8 cellular contexts compared by ENCODE assay signal in the genomic region with DNA sequence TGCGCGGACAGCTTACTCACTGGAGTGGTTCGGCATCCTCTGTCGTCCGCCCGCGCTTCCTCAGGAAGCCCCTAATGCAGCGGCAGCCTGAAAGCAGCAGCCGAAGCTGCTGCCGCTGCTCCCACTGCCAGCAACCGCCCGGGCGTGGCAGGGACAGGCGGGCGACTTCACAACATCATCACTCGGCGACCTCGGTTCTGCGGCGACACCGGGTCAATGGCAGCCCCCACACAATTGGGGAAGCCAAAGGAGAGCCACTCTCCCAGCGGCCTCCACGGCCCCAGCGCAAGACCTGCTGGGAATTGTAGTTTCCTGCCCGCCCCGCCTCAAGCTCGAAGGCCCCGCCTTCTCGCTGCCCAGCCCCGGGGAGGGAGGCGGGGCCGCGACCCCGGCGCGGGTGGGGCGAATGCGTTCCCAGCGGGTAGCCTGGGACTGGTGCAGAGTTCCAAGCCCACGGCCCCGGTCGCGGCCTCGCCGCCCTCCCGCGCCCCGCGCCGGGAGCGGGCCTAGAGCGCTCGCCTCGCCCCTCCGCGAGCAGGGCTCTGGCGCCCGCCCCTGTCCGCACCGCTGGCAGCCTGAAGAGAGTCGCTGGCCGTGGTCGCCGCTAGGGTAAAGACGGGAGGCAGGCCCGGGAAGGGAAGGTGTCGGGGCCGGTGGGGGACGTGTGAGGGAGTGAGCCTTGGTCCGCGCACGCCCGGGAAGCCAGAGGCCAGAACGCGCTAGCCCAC. TPM values are rescaled to one million over a fixed set of nuclear protein-coding genes. Genes with fewer than 3 reads are reported as not detected.
DNase-seq lines count a peak whose midpoint lies in the region; ATAC-seq, FAIRE-seq and TF ChIP-seq lines count a peak whose summit lies in the region.

A gene with protein sequence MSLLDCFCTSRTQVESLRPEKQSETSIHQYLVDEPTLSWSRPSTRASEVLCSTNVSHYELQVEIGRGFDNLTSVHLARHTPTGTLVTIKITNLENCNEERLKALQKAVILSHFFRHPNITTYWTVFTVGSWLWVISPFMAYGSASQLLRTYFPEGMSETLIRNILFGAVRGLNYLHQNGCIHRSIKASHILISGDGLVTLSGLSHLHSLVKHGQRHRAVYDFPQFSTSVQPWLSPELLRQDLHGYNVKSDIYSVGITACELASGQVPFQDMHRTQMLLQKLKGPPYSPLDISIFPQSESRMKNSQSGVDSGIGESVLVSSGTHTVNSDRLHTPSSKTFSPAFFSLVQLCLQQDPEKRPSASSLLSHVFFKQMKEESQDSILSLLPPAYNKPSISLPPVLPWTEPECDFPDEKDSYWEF (plus strand): TSS at position 411 of the 728 bp plus-strand sequence. CDS start 3,101 bp downstream, outside the sequence.
TRAK2 (minus strand) TSS at position 129 of the 728 bp plus-strand sequence. CDS start 30,951 bp downstream, outside the sequence.

- TF ChIP-seq EP300 in esophagus muscularis mucosa (IDR thresholded peaks at IDR 0.05): no peak

- H3K9me2 ChIP-seq in DOHH2 (replicated peaks; ENCODE audit: control insufficient read depth, low read length): no peaks in the 10 kb centered on the region

- FAIRE-seq in RCC 7860 (lab: Jason Lieb, UNC): peak; percentile 46

- H3K4me3 ChIP-seq in DOHH2 (ENCODE audit: low read length) (peak within 1 kb of the TSS; percentile 81), esophagus muscularis mucosa (peak within 1 kb of the TSS; percentile 64 to 93 (median 85))

- no peaks in the 10 kb centered on the region for H3K9me3 ChIP-seq in DOHH2 (ENCODE audit: control insufficient read depth, insufficient read depth, low read length)
- H3K9me3 ChIP-seq in KOPT-K1 (ENCODE audit: insufficient read depth, low read length, poor library complexity, severe bottlenecking): no peaks in the 10 kb centered on the region
- H3K9me3 ChIP-seq in esophagus muscularis mucosa: no peaks in the 10 kb centered on the region

- peaks cover 14% of the 10 kb centered on the region for H3K27me3 ChIP-seq in DOHH2 (ENCODE audit: control insufficient read depth, low read length)
- no peaks in the 10 kb centered on the region for H3K27me3 ChIP-seq in esophagus muscularis mucosa

- H3K27me3 Mint-ChIP-seq in activated T-cell treated with anti-CD3 and anti-CD28 coated beads, Interleukin-2, amount 50 U/mL, for 72 hours (ENCODE audit: low read depth): no peaks in the 10 kb centered on the region

- peak within 1 kb of the TSS; percentile 72 for H3K4me2 ChIP-seq in DOHH2 (ENCODE audit: low read length)

- H4K20me1 ChIP-seq in DOHH2 (ENCODE audit: control insufficient read depth, insufficient read depth, low read depth, low read length): no peaks in the 10 kb centered on the region; the same call in 1 of the 2 replicates

- WGBS in esophagus muscularis mucosa: no CpG with 5 or more reads among the region's 75 CpGs

- peak within 1 kb of the TSS; percentile 98 for H3K4me3 Mint-ChIP-seq in activated T-cell treated with anti-CD3 and anti-CD28 coated beads, Interleukin-2, amount 50 U/mL, for 72 hours

- H3K27ac Mint-ChIP-seq in activated T-cell treated with anti-CD3 and anti-CD28 coated beads, Interleukin-2, amount 50 U/mL, for 72 hours: peak within 1 kb of the TSS; percentile 89

- H3K79me2 ChIP-seq in DOHH2 (ENCODE audit: control insufficient read depth, low read length): peaks cover 8% of the 10 kb centered on the region

- H3K4me1 ChIP-seq in DOHH2 (ENCODE audit: control insufficient read depth, low read length) (peaks cover 10% of the 10 kb centered on the region), esophagus muscularis mucosa (peaks cover 39 to 61% (median 56%) of the 10 kb centered on the region in 4 donors)

- no peaks in the 10 kb centered on the region for H3K36me3 ChIP-seq in DOHH2 (ENCODE audit: control insufficient read depth, low read length)
- no peaks in the 10 kb centered on the region for H3K36me3 ChIP-seq in KOPT-K1 (ENCODE audit: insufficient read depth, low read length)
- H3K36me3 ChIP-seq in esophagus muscularis mucosa: peaks cover 0 to 14% (median 0%) of the 10 kb centered on the region in 4 donors

- DNase-seq in RCC 7860 (ENCODE audit: low spot score) (peak; percentile 90), esophagus muscularis mucosa (ENCODE audit: extremely low spot score) (peak; percentile 98), myocyte (ENCODE audit: low read depth) (peak; percentile 98)
- peak; percentile 96 to 98 for DNase-seq in activated T-cell treated with anti-CD3 and anti-CD28 coated beads, Interleukin-2, amount 50 U/mL, for 72 hours
- DNase-seq in stimulated activated CD8-positive, alpha-beta memory T cell treated with anti-CD3 and anti-CD28 coated beads, Interleukin-7, amount 100 ng/mL, for 48 hours (ENCODE audit: extremely low read depth in 1 of 2, low read depth in 1 of 2): peak; percentile 90 to 95

- peaks cover 3 to 5% of the 10 kb centered on the region in 2 donors for H3K36me3 Mint-ChIP-seq in activated T-cell treated with anti-CD3 and anti-CD28 coated beads, Interleukin-2, amount 50 U/mL, for 72 hours (ENCODE audit: insufficient read depth in 2 of 2)

- TF ChIP-seq CTCF in DOHH2 (IDR thresholded peaks at IDR 0.05; ENCODE audit: low read depth, low read length, poor library complexity, severe bottlenecking): no peak
- TF ChIP-seq CTCF in esophagus muscularis mucosa (IDR thresholded peaks at IDR 0.05): peak in 2 of 3 experiments; percentile 43 to 50

- H3K9me3 Mint-ChIP-seq in activated T-cell treated with anti-CD3 and anti-CD28 coated beads, Interleukin-2, amount 50 U/mL, for 72 hours: no peaks in the 10 kb centered on the region

- peaks cover 48% of the 10 kb centered on the region for H3K4me1 Mint-ChIP-seq in activated T-cell treated with anti-CD3 and anti-CD28 coated beads, Interleukin-2, amount 50 U/mL, for 72 hours (ENCODE audit: low read depth)

- H3K27ac ChIP-seq in DOHH2 (ENCODE audit: low read depth, low read length) (peak within 1 kb of the TSS; percentile 28), KOPT-K1 (ENCODE audit: low read depth, low read length, poor library complexity, severe bottlenecking) (peak within 1 kb of the TSS; percentile 74), esophagus muscularis mucosa (replicated peaks in 1 of 4) (peak within 1 kb of the TSS; percentile 90 to 94 (median 92))

- peak; percentile 73 for TF ChIP-seq POLR2A in esophagus muscularis mucosa (IDR thresholded peaks at IDR 0.05; ENCODE audit: low read depth)

- intact Hi-C loops in esophagus muscularis mucosa (cut with DNase I): loop anchor here (2.0 to 10.0 kb wide), 3 partner anchors 34 to 197 kb away; no protein-coding TSS in a partner anchor

- 0 out of 2 replicates have a peak, but pooled peaks cover 3% of the 10 kb centered on the region for H3F3A ChIP-seq in DOHH2 (ENCODE audit: control insufficient read depth, insufficient read depth)

- ATAC-seq in GM21786 (IDR thresholded peaks at IDR 0.05; ENCODE audit: unreplicated experiment): peak; percentile 93
- peak; percentile 89 to 90 for ATAC-seq in activated T-cell treated with anti-CD3 and anti-CD28 coated beads, Interleukin-2, amount 50 U/mL, for 72 hours (replicated peaks in 1 of 2)

RNA-seq across cellular contexts. Expression of the first gene that starts in this region (rescaled TPM):
- total RNA-seq in activated T-cell treated with anti-CD3 and anti-CD28 coated beads, Interleukin-2, amount 50 U/mL, for 72 hours: 10 to 100 TPM; 26.7 to 30.4 TPM
- total RNA-seq in esophagus muscularis mucosa (10 to 100 TPM; 13.6 to 15.6 (median 14.1) TPM), myocyte (219 and 254 TPM in 2 replicates)
- 40.8 TPM for polyA plus RNA-seq in myocyte (2012)

RNA-seq across cellular contexts. Expression of gene TRAK2, which starts in this region (rescaled TPM):
- 10 to 100 TPM; 20.8 to 22.1 TPM for total RNA-seq in activated T-cell treated with anti-CD3 and anti-CD28 coated beads, Interleukin-2, amount 50 U/mL, for 72 hours
- 100 to 1,000 TPM in 2 of 4 donors, 10 to 100 TPM in 2; 73.1 to 114 (median 91.6) TPM for total RNA-seq in esophagus muscularis mucosa
- 34.3 and 47.9 TPM in 2 replicates for total RNA-seq in myocyte
- polyA plus RNA-seq in myocyte (2012): 23.8 TPM

Comparison
In these comparisons a context has a peak if more than half of its experiments do, and no peak if none do; other contexts are left out.
1. Peak in every context shown above with its lines: DNase-seq, ATAC-seq, H3K4me3 ChIP-seq and H3K27ac ChIP-seq.
2. H3K27ac ChIP-seq: peak in every context shown above with its lines; median percentile 92 in esophagus muscularis mucosa; 74 in KOPT-K1; 28 in DOHH2.